ENCODE assay signal across 1 cellular context in genomic region chr12:132094269-132094891, GRCh38.
A peak's percentile ranks its signal among the peaks of the same experiment; 100 is the strongest.
TF ChIP-seq lines count a peak whose summit lies in the region.

No MANE protein-coding gene starts in this region.

TF ChIP-seq in HepG2, 621 proteins besides CTCF, POLR2A, EP300 and RAD21:
- TF ChIP-seq PCBP2 (optimal IDR thresholded peaks at IDR 0.05; ENCODE audit: low read depth, low read length, poor library complexity, severe bottlenecking) (peak; percentile 59), PAXIP1 (CRISPR knock-in tag; conservative IDR thresholded peaks at IDR 0.05) (no peak), ZNF138 (CRISPR knock-in tag; IDR thresholded peaks at IDR 0.05; ENCODE audit: low read depth) (no peak), MNT (IDR thresholded peaks at IDR 0.05) (no peak), HNRNPK (IDR thresholded peaks at IDR 0.05; ENCODE audit: low read depth, low read length, poor library complexity, severe bottlenecking) (peak; percentile 69), ZNF33B (CRISPR knock-in tag; IDR thresholded peaks at IDR 0.05) (no peak), TBX3 (IDR thresholded peaks at IDR 0.05; ENCODE audit: borderline replicate concordance) (no peak), KAT8 (CRISPR knock-in tag; IDR thresholded peaks at IDR 0.05) (no peak), NR2F1 (CRISPR knock-in tag; IDR thresholded peaks at IDR 0.05) (no peak), ZNF446 (CRISPR knock-in tag; IDR thresholded peaks at IDR 0.05) (no peak), ZKSCAN5 (CRISPR knock-in tag; IDR thresholded peaks at IDR 0.05) (no peak), CHD4 (IDR thresholded peaks at IDR 0.05; ENCODE audit: borderline replicate concordance, low read length) (no peak), PCBP1 (IDR thresholded peaks at IDR 0.05; ENCODE audit: borderline replicate concordance, low read depth, low read length) (peak; percentile 89; the same call in 1 of the 2 replicates), TBP (CRISPR knock-in tag; IDR thresholded peaks at IDR 0.05) (no peak), ZNF235 (CRISPR knock-in tag; IDR thresholded peaks at IDR 0.05; ENCODE audit: borderline replicate concordance) (no peak)
